In the genomic region with DNA sequence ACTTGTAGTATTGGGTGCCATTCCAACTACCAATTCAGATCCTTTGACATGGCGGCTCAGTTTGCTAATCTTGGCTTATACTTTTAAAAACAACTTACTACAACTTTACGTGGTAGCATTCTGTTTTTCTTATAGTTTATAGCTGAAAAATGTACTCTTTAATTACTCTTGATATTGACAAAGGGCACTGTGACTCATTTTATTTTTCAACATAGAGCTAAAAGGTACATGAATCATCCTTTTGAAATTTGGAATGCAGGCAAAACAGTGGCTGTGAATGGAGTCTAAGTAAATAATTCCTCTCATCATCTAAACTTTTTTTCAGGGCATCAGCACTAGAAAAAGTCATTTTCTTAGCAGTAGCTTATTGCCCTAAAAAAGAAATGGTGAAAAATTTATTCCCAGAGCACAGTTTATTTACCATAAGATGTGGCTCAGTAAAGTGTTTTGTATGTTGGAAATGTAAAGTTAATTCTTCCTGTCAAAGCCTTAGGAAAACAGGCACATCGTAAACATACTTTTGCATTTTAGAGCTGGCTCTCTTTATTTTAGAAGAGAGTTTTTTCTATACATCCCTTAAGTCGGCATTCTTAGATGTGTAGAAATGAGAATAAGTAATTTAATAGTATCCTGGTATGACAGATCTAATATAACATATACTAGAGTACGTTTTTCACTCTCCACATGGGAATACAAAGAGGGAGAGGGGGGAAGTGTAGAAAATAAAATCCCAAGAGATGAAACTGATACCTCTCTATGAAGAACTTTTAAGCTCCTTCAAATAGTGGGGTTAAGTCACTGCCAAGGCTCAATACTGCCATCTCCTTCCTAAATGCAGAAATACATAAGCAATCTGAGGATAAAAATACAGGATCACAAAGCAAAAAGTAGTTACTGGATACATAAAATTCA, we compare ENCODE assay signal across 1 cellular context.
TF ChIP-seq lines count a peak whose summit lies in the region.

No MANE protein-coding gene starts in this region.

TF ChIP-seq in GM23338, 12 proteins besides CTCF, POLR2A, EP300 and RAD21 (continued from another document):
- TF ChIP-seq, protein P1, sequence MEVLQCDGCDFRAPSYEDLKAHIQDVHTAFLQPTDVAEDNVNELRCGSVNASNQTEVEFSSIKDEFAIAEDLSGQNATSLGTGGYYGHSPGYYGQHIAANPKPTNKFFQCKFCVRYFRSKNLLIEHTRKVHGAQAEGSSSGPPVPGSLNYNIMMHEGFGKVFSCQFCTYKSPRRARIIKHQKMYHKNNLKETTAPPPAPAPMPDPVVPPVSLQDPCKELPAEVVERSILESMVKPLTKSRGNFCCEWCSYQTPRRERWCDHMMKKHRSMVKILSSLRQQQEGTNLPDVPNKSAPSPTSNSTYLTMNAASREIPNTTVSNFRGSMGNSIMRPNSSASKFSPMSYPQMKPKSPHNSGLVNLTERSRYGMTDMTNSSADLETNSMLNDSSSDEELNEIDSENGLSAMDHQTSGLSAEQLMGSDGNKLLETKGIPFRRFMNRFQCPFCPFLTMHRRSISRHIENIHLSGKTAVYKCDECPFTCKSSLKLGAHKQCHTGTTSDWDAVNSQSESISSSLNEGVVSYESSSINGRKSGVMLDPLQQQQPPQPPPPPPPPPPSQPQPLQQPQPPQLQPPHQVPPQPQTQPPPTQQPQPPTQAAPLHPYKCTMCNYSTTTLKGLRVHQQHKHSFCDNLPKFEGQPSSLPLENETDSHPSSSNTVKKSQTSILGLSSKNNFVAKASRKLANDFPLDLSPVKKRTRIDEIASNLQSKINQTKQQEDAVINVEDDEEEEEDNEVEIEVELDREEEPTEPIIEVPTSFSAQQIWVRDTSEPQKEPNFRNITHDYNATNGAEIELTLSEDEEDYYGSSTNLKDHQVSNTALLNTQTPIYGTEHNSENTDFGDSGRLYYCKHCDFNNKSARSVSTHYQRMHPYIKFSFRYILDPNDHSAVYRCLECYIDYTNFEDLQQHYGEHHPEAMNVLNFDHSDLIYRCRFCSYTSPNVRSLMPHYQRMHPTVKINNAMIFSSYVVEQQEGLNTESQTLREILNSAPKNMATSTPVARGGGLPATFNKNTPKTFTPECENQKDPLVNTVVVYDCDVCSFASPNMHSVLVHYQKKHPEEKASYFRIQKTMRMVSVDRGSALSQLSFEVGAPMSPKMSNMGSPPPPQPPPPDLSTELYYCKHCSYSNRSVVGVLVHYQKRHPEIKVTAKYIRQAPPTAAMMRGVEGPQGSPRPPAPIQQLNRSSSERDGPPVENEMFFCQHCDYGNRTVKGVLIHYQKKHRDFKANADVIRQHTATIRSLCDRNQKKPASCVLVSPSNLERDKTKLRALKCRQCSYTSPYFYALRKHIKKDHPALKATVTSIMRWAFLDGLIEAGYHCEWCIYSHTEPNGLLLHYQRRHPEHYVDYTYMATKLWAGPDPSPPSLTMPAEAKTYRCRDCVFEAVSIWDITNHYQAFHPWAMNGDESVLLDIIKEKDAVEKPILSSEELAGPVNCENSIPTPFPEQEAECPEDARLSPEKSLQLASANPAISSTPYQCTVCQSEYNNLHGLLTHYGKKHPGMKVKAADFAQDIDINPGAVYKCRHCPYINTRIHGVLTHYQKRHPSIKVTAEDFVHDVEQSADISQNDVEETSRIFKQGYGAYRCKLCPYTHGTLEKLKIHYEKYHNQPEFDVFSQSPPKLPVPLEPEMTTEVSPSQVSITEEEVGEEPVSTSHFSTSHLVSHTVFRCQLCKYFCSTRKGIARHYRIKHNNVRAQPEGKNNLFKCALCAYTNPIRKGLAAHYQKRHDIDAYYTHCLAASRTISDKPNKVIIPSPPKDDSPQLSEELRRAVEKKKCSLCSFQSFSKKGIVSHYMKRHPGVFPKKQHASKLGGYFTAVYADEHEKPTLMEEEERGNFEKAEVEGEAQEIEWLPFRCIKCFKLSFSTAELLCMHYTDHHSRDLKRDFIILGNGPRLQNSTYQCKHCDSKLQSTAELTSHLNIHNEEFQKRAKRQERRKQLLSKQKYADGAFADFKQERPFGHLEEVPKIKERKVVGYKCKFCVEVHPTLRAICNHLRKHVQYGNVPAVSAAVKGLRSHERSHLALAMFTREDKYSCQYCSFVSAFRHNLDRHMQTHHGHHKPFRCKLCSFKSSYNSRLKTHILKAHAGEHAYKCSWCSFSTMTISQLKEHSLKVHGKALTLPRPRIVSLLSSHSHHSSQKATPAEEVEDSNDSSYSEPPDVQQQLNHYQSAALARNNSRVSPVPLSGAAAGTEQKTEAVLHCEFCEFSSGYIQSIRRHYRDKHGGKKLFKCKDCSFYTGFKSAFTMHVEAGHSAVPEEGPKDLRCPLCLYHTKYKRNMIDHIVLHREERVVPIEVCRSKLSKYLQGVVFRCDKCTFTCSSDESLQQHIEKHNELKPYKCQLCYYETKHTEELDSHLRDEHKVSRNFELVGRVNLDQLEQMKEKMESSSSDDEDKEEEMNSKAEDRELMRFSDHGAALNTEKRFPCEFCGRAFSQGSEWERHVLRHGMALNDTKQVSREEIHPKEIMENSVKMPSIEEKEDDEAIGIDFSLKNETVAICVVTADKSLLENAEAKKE (CRISPR knock-in tag; IDR thresholded peaks at IDR 0.05), result no peak
